1 cellular context compared by ENCODE assay signal in the genomic region with DNA sequence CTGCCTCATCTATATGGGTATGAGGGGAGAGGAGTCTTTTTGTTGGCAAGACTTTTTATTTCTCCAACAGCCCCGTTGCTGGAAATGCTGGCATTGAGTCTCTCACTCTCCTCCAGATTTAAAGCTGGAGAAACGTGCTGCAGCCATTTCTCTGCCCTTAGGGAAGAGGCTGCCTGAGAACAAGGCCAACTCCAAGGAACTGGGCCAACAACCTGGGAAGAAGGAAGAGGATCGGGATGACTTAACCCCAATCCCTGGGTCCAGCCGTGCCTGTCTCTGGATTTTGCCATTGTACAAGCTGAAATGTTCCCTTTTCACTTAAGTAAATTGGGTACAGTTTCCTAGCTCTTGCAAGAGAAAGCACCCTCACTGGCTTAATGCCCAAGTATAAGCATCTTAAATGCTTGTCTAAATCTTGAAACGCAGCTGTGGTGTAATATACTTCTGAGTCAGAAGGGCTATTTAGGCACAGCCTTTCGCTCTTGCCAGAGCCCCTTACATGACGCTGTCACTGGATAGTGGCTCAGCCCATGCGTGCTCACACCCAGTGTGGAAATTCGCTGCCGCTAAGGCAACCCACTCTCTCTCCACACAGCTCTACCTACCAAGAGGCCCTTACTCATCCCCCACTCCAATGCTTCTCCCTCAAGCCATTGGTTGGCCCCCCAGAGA.
TF ChIP-seq lines count a peak whose summit lies in the region.

No MANE protein-coding gene starts in this region.

TF ChIP-seq in IMR-90, 13 proteins besides CTCF, POLR2A, EP300 and RAD21:
- TF ChIP-seq MXI1 (IDR thresholded peaks at IDR 0.05; ENCODE audit: borderline replicate concordance, low read depth, low read length) (no peak), FOS (IDR thresholded peaks at IDR 0.05; ENCODE audit: low read depth, low read length) (no peak), CEBPB (IDR thresholded peaks at IDR 0.05; ENCODE audit: low read depth, low read length) (no peak), MAFK (IDR thresholded peaks at IDR 0.05; ENCODE audit: low read depth, low read length) (no peak), SMC3 (IDR thresholded peaks at IDR 0.05; ENCODE audit: low read depth, low read length) (no peak), RFX5 (IDR thresholded peaks at IDR 0.05; ENCODE audit: low read depth, low read length) (no peak), BHLHE40 (IDR thresholded peaks at IDR 0.05; ENCODE audit: low read depth, low read length) (no peak), NFE2L2 (IDR thresholded peaks at IDR 0.05; ENCODE audit: low read depth, low read length) (no peak), CHD1 (IDR thresholded peaks at IDR 0.05; ENCODE audit: low read depth, low read length) (no peak), RCOR1 (IDR thresholded peaks at IDR 0.05; ENCODE audit: insufficient replicate concordance, low read length) (no peak), MAZ (IDR thresholded peaks at IDR 0.05; ENCODE audit: borderline replicate concordance, low read depth, low read length) (no peak)
- TF ChIP-seq, protein P1, sequence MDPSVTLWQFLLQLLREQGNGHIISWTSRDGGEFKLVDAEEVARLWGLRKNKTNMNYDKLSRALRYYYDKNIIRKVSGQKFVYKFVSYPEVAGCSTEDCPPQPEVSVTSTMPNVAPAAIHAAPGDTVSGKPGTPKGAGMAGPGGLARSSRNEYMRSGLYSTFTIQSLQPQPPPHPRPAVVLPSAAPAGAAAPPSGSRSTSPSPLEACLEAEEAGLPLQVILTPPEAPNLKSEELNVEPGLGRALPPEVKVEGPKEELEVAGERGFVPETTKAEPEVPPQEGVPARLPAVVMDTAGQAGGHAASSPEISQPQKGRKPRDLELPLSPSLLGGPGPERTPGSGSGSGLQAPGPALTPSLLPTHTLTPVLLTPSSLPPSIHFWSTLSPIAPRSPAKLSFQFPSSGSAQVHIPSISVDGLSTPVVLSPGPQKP (IDR thresholded peaks at IDR 0.05; ENCODE audit: borderline replicate concordance, low read depth, low read length): no peak
- TF ChIP-seq, protein P2, sequence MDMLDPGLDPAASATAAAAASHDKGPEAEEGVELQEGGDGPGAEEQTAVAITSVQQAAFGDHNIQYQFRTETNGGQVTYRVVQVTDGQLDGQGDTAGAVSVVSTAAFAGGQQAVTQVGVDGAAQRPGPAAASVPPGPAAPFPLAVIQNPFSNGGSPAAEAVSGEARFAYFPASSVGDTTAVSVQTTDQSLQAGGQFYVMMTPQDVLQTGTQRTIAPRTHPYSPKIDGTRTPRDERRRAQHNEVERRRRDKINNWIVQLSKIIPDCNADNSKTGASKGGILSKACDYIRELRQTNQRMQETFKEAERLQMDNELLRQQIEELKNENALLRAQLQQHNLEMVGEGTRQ (IDR thresholded peaks at IDR 0.05; ENCODE audit: low read depth, low read length): no peak
